Comparison of ENCODE assay signal across 1 cellular context in genomic region chr13:23427342-23428182, GRCh38.
TF ChIP-seq lines count a peak whose summit lies in the region.

No MANE protein-coding gene starts in this region.

TF ChIP-seq in IMR-90, 13 proteins besides CTCF, POLR2A, EP300 and RAD21 (continued from another document):
- TF ChIP-seq ELK1 (IDR thresholded peaks at IDR 0.05; ENCODE audit: borderline replicate concordance, low read depth, low read length): no peak
TF ChIP-seq in IMR-90: peak in this region for 3.
